Comparison of ENCODE assay signal across 24 cellular contexts in genomic region chr14:89290813-89291212, GRCh38.
"Had no signal": no experiment of that assay in that cellular context is flagged by ENCODE, and none has a peak within 500 bp of the region (broad histone marks: within the 10 kb centered on the region; RNA-seq: fewer than 3 reads in every experiment).

No MANE protein-coding gene starts in this region.

- H3K4me3 Mint-ChIP-seq: activated naive CD4-positive, alpha-beta T cell treated with anti-CD3 and anti-CD28 coated beads, Interleukin-2, amount 50 U/mL, for 24 hours; nephron progenitor cell; T-cell; T-helper 2 cell treated with Interferon-gamma antibody and Interleukin-4, amounts not matched to agents 5 μg/mL and 100 μg/mL, for 36 hours had no signal

- H3K4me1 ChIP-seq: thyroid gland had no signal

- DNase-seq: activated CD4-positive, alpha-beta T cell treated with anti-CD3 and anti-CD28 coated beads, Interleukin-2, amount 50 U/mL, for 48 hours; activated CD4-positive, CD25-positive, alpha-beta regulatory T cell treated with anti-CD3 and anti-CD28 coated beads, Interleukin-2, amount 50 U/mL, for 72 hours; activated gamma-delta T cell treated with Interleukin-2 at 50 U/mL for 16 hours; brain microvascular endothelial cell; central memory CD4-positive, alpha-beta T cell; effector memory CD4-positive, alpha-beta T cell; hippocampal formation; left ventricle myocardium superior; nephron progenitor cell; sigmoid colon; stimulated activated CD4-positive, alpha-beta T cell treated with anti-CD3 and anti-CD28 coated beads, Interleukin-2, amount 100 ng/mL, for 48 hours; stimulated activated CD8-positive, alpha-beta memory T cell treated with anti-CD3 and anti-CD28 coated beads, Interleukin-4, amount 100 ng/mL, for 48 hours; stimulated activated naive CD8-positive, alpha-beta T cell treated with anti-CD3 and anti-CD28 coated beads, Interleukin-15, Interleukin-2, amounts not matched to agents 100 U/mL and 50 U/mL, for 24 hours; substantia nigra; T-cell; thyroid gland; upper lobe of right lung had no signal

- H3K27me3 ChIP-seq: adrenal gland, ascending aorta, brain microvascular endothelial cell, sigmoid colon, thyroid gland, upper lobe of right lung had no signal

- H3K4me3 ChIP-seq: adrenal gland, ascending aorta, sigmoid colon, smooth muscle cell, thyroid gland, upper lobe of right lung had no signal

- H3K27ac ChIP-seq: brain microvascular endothelial cell, sigmoid colon, thyroid gland, upper lobe of right lung, VCaP had no signal

- H3K27ac Mint-ChIP-seq: nephron progenitor cell; T-cell; T-helper 2 cell treated with Interferon-gamma antibody and Interleukin-4, amounts not matched to agents 5 μg/mL and 100 μg/mL, for 36 hours had no signal

- H3K27me3 Mint-ChIP-seq: activated naive CD4-positive, alpha-beta T cell treated with anti-CD3 and anti-CD28 coated beads, Interleukin-2, amount 50 U/mL, for 24 hours; T-cell had no signal

- ATAC-seq: esophagus mucosa; left ventricle myocardium superior; stimulated activated naive CD8-positive, alpha-beta T cell treated with anti-CD3 and anti-CD28 coated beads, Interleukin-15, Interleukin-2, amounts not matched to agents 100 U/mL and 50 U/mL, for 24 hours; T-cell; upper lobe of right lung had no signal

- H3K4me2 ChIP-seq: smooth muscle cell had no signal

- H3K36me3 ChIP-seq: adrenal gland, ascending aorta, brain microvascular endothelial cell, sigmoid colon, thyroid gland had no signal

- H3K9me3 Mint-ChIP-seq: activated naive CD4-positive, alpha-beta T cell treated with anti-CD3 and anti-CD28 coated beads, Interleukin-2, amount 50 U/mL, for 24 hours; nephron progenitor cell; T-cell; T-helper 2 cell treated with Interferon-gamma antibody and Interleukin-4, amounts not matched to agents 5 μg/mL and 100 μg/mL, for 36 hours had no signal

- H3K9me3 ChIP-seq: adrenal gland, ascending aorta, sigmoid colon, thyroid gland, upper lobe of right lung had no signal
